ENCODE assay signal across 26 cellular contexts in the genomic region with DNA sequence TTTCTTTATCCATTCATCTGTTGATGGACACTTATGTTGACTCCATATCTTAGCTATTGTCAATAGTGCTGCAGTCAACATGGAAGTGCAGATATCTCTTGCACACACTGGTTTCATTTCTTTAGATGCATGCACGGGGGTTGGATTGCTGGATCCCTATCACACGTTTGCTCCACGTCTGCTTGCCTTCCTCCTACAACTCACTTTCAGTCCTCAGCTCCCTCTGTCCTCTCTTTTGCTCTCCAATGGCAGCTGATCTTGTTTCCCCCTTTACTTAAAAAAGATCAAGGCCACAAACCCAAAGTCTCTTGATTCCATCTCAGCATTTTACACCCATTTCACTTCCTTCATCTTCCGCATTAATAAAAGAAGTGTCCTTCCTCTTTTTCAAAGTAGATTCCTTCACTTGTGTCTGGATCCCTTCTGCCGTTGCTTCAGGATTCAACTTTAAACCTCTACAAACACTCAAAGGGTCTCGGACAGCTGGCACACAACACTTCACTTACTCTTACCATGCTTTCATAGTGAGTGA.
"Had no signal": no experiment of that assay in that cellular context is flagged by ENCODE, and none has a peak within 500 bp of the region (broad histone marks: within the 10 kb centered on the region; RNA-seq: fewer than 3 reads in every experiment).

No MANE protein-coding gene starts in this region.

- H3K36me3 Mint-ChIP-seq: naive B cell; natural killer cell treated with Interleukin-12 subunit alpha and Interleukin-12 subunit beta and Interleukin-15 and Interleukin-18, amount 100 ng/mL, for 72 hours had no signal

- H3K4me3 Mint-ChIP-seq: mesothelial cell of epicardium; natural killer cell treated with Interleukin-12 subunit alpha and Interleukin-12 subunit beta and Interleukin-15 and Interleukin-18, amount 100 ng/mL, for 72 hours; stimulated activated naive CD8-positive, alpha-beta T cell treated with anti-CD3 and anti-CD28 coated beads, Interleukin-15, amount 100 ng/mL, for 72 hours had no signal

- H3K9me3 Mint-ChIP-seq: stimulated activated naive CD8-positive, alpha-beta T cell treated with anti-CD3 and anti-CD28 coated beads, Interleukin-15, amount 100 ng/mL, for 72 hours had no signal

- H3K27ac ChIP-seq: epithelial cell of prostate, gastrocnemius medialis, ovary, right atrium auricular region, thyroid gland had no signal

- DNase-seq: cortex of kidney; dorsolateral prefrontal cortex; effector CD4-positive, alpha-beta T cell; foreskin fibroblast; gastrocnemius medialis; kidney; mesenchymal stem cell; naive B cell; nucleus accumbens; ovary; stimulated activated CD4-positive, alpha-beta T cell treated with anti-CD3 and anti-CD28 coated beads, Interleukin-12 subunit alpha, Interleukin-12 subunit beta, amount 100 ng/mL, for 4 hours; stimulated activated CD4-positive, alpha-beta T cell treated with anti-CD3 and anti-CD28 coated beads, Interleukin-1b, Interleukin-23, amount 100 ng/mL, for 48 hours; stimulated activated CD4-positive, alpha-beta T cell treated with anti-CD3 and anti-CD28 coated beads, Interleukin-4, amount 100 ng/mL, for 1 hour; stimulated activated CD8-positive, alpha-beta memory T cell treated with anti-CD3 and anti-CD28 coated beads, Interleukin-4, amount 100 ng/mL, for 48 hours; stimulated activated naive CD4-positive, alpha-beta T cell; stimulated activated naive CD8-positive, alpha-beta T cell treated with anti-CD3 and anti-CD28 coated beads, Interleukin-15, amount 100 ng/mL, for 72 hours; thyroid gland; trophoblast cell had no signal

- ATAC-seq: esophagus mucosa; gastrocnemius medialis; left lobe of liver; mucosa of descending colon; natural killer cell treated with Interleukin-12 subunit alpha and Interleukin-12 subunit beta and Interleukin-15 and Interleukin-18, amount 100 ng/mL, for 72 hours; sciatic nerve; stimulated activated naive CD8-positive, alpha-beta T cell treated with anti-CD3 and anti-CD28 coated beads, Interleukin-15, amount 100 ng/mL, for 72 hours had no signal

- H3K4me1 Mint-ChIP-seq: naive B cell; stimulated activated naive CD8-positive, alpha-beta T cell treated with anti-CD3 and anti-CD28 coated beads, Interleukin-15, amount 100 ng/mL, for 72 hours had no signal

- H3K27ac Mint-ChIP-seq: mesothelial cell of epicardium; naive B cell; natural killer cell treated with Interleukin-12 subunit alpha and Interleukin-12 subunit beta and Interleukin-15 and Interleukin-18, amount 100 ng/mL, for 72 hours; stimulated activated naive CD8-positive, alpha-beta T cell treated with anti-CD3 and anti-CD28 coated beads, Interleukin-15, amount 100 ng/mL, for 72 hours had no signal

- H3K27me3 Mint-ChIP-seq: natural killer cell treated with Interleukin-12 subunit alpha and Interleukin-12 subunit beta and Interleukin-15 and Interleukin-18, amount 100 ng/mL, for 72 hours; stimulated activated naive CD8-positive, alpha-beta T cell treated with anti-CD3 and anti-CD28 coated beads, Interleukin-15, amount 100 ng/mL, for 72 hours had no signal
